In the genomic region with DNA sequence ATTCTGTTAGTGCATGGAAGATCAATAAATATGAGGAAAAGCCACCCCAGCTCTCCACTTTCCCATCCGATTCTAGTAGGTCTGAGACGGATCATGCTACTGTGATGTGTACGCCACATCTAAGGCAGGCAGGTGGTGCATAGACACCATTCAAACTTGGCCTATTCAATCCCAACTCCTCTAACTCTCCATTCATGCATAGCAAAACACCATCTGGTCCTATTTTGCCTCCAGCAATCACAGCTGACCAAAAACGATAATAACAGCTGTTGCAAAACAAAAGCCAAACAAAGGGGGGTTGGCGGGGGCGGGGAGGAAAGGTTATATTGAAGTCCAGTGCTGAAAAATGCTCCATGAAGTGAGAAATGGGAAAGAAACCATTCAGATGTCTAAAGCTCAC, we compare ENCODE assay signal across 15 cellular contexts.
DNase-seq lines count a peak whose midpoint lies in the region; ATAC-seq and TF ChIP-seq lines count a peak whose summit lies in the region.
"Had no signal": no experiment of that assay in that cellular context is flagged by ENCODE, and none has a peak within 500 bp of the region (broad histone marks: within the 10 kb centered on the region; RNA-seq: fewer than 3 reads in every experiment).

No MANE protein-coding gene starts in this region.

- H3K4me1 ChIP-seq in GM23338 (ENCODE audit: insufficient read depth): peaks cover 18% of the 10 kb centered on the region
- peaks cover 7 to 16% of the 10 kb centered on the region in 2 donors for H3K4me1 ChIP-seq in neuronal stem cell (ENCODE audit: control insufficient read depth in 2 of 2, insufficient read depth in 1 of 2, low read depth in 1 of 2, low read length in 2 of 2)
- H3K4me1 ChIP-seq: transverse colon had no signal

- H3K79me2 ChIP-seq in GM23338 (replicated peaks; ENCODE audit: insufficient read depth): no peaks in the 10 kb centered on the region

- no peaks in the 10 kb centered on the region for H3K9me2 ChIP-seq in GM23338 (ENCODE audit: insufficient read depth)

- H3K4me3 Mint-ChIP-seq in GM23338: no peak overlapping the region
- no peak overlapping the region for H3K4me3 Mint-ChIP-seq in type B pancreatic cell
- H3K4me3 Mint-ChIP-seq: HFFc6, mesothelial cell of epicardium had no signal

- no peak overlapping the region for H3K4me2 ChIP-seq in GM23338
- H3K4me2 ChIP-seq in neuronal stem cell (ENCODE audit: insufficient read depth, low read length, poor library complexity, severe bottlenecking): peak overlapping the region; percentile 14

- WGBS in neuronal stem cell (ENCODE audit: extremely low coverage in 2 of 2, insufficient read length in 2 of 2, insufficient replicate concordance in 1 of 2), 2 donors: no CpG with 5 or more reads among the region's 6 CpGs

- ATAC-seq in GM23338 (peak; percentile 50; the same call in 2 of the 3 replicates), GM19463 (IDR thresholded peaks at IDR 0.05; ENCODE audit: unreplicated experiment) (no peak), GM18502 (IDR thresholded peaks at IDR 0.05; ENCODE audit: poor library complexity, unreplicated experiment) (no peak), HG03280 (IDR thresholded peaks at IDR 0.05; ENCODE audit: unreplicated experiment) (no peak)
- ATAC-seq: right cardiac atrium had no signal

- H3K36me3 Mint-ChIP-seq in GM23338 (ENCODE audit: low read depth): peaks cover 23% of the 10 kb centered on the region
- peaks cover 15% of the 10 kb centered on the region for H3K36me3 Mint-ChIP-seq in type B pancreatic cell
- H3K36me3 Mint-ChIP-seq: mesothelial cell of epicardium had no signal

- H3K36me3 ChIP-seq in GM23338 (ENCODE audit: insufficient read depth) (peaks cover 5% of the 10 kb centered on the region), WERI-Rb-1 (peaks cover 8% of the 10 kb centered on the region), neuronal stem cell (replicated peaks in 1 of 2; ENCODE audit: control insufficient read depth in 2 of 2, insufficient read depth in 2 of 2, low read length in 2 of 2) (peaks cover 14 to 38% of the 10 kb centered on the region in 2 donors)
- H3K36me3 ChIP-seq: transverse colon had no signal

- no peak overlapping the region for H2AK5ac ChIP-seq in neuronal stem cell (ENCODE audit: low read depth, low read length)

- no peak overlapping the region for H2BK5ac ChIP-seq in neuronal stem cell (ENCODE audit: low read length)

- H3K9ac ChIP-seq in neuronal stem cell (ENCODE audit: low read depth, low read length, poor library complexity): no peak overlapping the region

- DNase-seq in GM23338 (ENCODE audit: low spot score) (no peak), NCI-H2171 treated with DMSO at 0.1 percent for 48 hours (lab: John Stamatoyannopoulos, UW) (peak; percentile 97), WERI-Rb-1 (peak; percentile 70), neuronal stem cell (ENCODE audit: low spot score) (peak; percentile 14), type B pancreatic cell (ENCODE audit: extremely low spot score, unreplicated experiment) (no peak)
- DNase-seq: activated T-cell treated with anti-CD3 and anti-CD28 coated beads, Interleukin-2, amount 50 U/mL, for 1 hour; HFFc6; Karpas-422; right cardiac atrium; transverse colon had no signal

- no peak overlapping the region for H4K8ac ChIP-seq in neuronal stem cell (ENCODE audit: low read depth, low read length)

- H3K79me1 ChIP-seq in neuronal stem cell (ENCODE audit: low read depth, low read length): peaks cover 3% of the 10 kb centered on the region

- H3K4me1 Mint-ChIP-seq in GM23338 (peaks cover 14% of the 10 kb centered on the region), type B pancreatic cell (ENCODE audit: unreplicated experiment) (peaks cover 6% of the 10 kb centered on the region)

- no peak overlapping the region for H2BK15ac ChIP-seq in neuronal stem cell (ENCODE audit: low read length)

- no peaks in the 10 kb centered on the region for H4K20me1 ChIP-seq in GM23338 (replicated peaks; ENCODE audit: insufficient read depth)

- H3K27ac ChIP-seq in GM23338 (ENCODE audit: low read depth): no peak overlapping the region
- H3K27ac ChIP-seq in WERI-Rb-1: peak overlapping the region; percentile 82
- H3K27ac ChIP-seq in neuronal stem cell (replicated peaks; ENCODE audit: low read length): no peak overlapping the region
- H3K27ac ChIP-seq: transverse colon, VCaP had no signal

- no peak overlapping the region for H3K23ac ChIP-seq in neuronal stem cell (ENCODE audit: low read depth, low read length, poor library complexity)

- H2AFZ ChIP-seq in GM23338: no peak overlapping the region
- no peak overlapping the region for H2AFZ ChIP-seq in neuronal stem cell (ENCODE audit: low read length)

- H3K27ac Mint-ChIP-seq in GM23338 (peak overlapping the region; percentile 77; the same call in 1 of the 2 replicates), type B pancreatic cell (no peak overlapping the region)
- H3K27ac Mint-ChIP-seq: HFFc6, mesothelial cell of epicardium had no signal

- no peak overlapping the region for H3K18ac ChIP-seq in neuronal stem cell (ENCODE audit: low read length)

- no peak overlapping the region for H2BK12ac ChIP-seq in neuronal stem cell (ENCODE audit: low read length)

- H3K9me3 Mint-ChIP-seq in GM23338 (peaks cover 8% of the 10 kb centered on the region; the same call in 2 of the 3 replicates), type B pancreatic cell (no peaks in the 10 kb centered on the region)

- H3F3A ChIP-seq in GM23338 (replicated peaks; ENCODE audit: low read depth): no peaks in the 10 kb centered on the region

- TF ChIP-seq CTCF in GM23338 (conservative IDR thresholded peaks at IDR 0.05; ENCODE audit: low read depth in 2 of 2) (peak in 1 of 2 experiments; percentile 28; a peak in 1 of 4 replicates), WERI-Rb-1 (IDR thresholded peaks at IDR 0.05; ENCODE audit: low read depth, low read length) (peak; percentile 32; the same call in 1 of the 2 replicates), type B pancreatic cell (conservative IDR thresholded peaks at IDR 0.05) (no peak)

- H3K4me3 ChIP-seq in GM23338: no peak overlapping the region
- H3K4me3 ChIP-seq in WERI-Rb-1 (ENCODE audit: low read depth, low read length): no peak overlapping the region
- H3K4me3 ChIP-seq in neuronal stem cell (ENCODE audit: low read length in 2 of 2): no peak overlapping the region
- H3K4me3 ChIP-seq: transverse colon had no signal

- no peak overlapping the region for H3K14ac ChIP-seq in neuronal stem cell (ENCODE audit: low read length)

- no peak overlapping the region for H2BK120ac ChIP-seq in neuronal stem cell (ENCODE audit: low read depth, low read length)

- no peak overlapping the region for H4K91ac ChIP-seq in neuronal stem cell (ENCODE audit: low read depth, low read length, poor library complexity)

- H3K4ac ChIP-seq in neuronal stem cell (ENCODE audit: low read length): no peak overlapping the region

- H3K27me3 ChIP-seq in GM23338 (ENCODE audit: insufficient read depth): no peaks in the 10 kb centered on the region
- H3K27me3 ChIP-seq in WERI-Rb-1 (ENCODE audit: insufficient read depth, low read depth, severe bottlenecking): no peaks in the 10 kb centered on the region
- H3K27me3 ChIP-seq in neuronal stem cell (ENCODE audit: control insufficient read depth in 3 of 3, insufficient read depth in 3 of 3, low read depth in 1 of 3, low read length in 3 of 3): no peaks in the 10 kb centered on the region
- H3K27me3 ChIP-seq: transverse colon had no signal

- H3K9me3 ChIP-seq in WERI-Rb-1 (ENCODE audit: severe bottlenecking): no peaks in the 10 kb centered on the region
- peaks cover 4 to 5% of the 10 kb centered on the region in 2 donors for H3K9me3 ChIP-seq in neuronal stem cell (replicated peaks in 1 of 2; ENCODE audit: control insufficient read depth in 2 of 2, insufficient read depth in 1 of 2, low read depth in 1 of 2, low read length in 2 of 2)
- H3K9me3 ChIP-seq: transverse colon had no signal

- H3K27me3 Mint-ChIP-seq in GM23338 (ENCODE audit: insufficient read depth, low read depth, poor library complexity): no peaks in the 10 kb centered on the region
- peaks cover 46% of the 10 kb centered on the region for H3K27me3 Mint-ChIP-seq in type B pancreatic cell

TF ChIP-seq in GM23338, 12 proteins besides CTCF, POLR2A, EP300 and RAD21 (continues in another document):
- TF ChIP-seq EZH2 (IDR thresholded peaks at IDR 0.05; ENCODE audit: low read depth, unreplicated experiment) (no peak), POLR2AphosphoS5 (IDR thresholded peaks at IDR 0.05; ENCODE audit: low read depth) (no peak), ZNF114 (CRISPR knock-in tag; IDR thresholded peaks at IDR 0.05) (no peak), ZNF331 (CRISPR knock-in tag; IDR thresholded peaks at IDR 0.05; ENCODE audit: low read depth) (no peak), STAT1 (IDR thresholded peaks at IDR 0.05; ENCODE audit: unreplicated experiment) (no peak), JUNB (IDR thresholded peaks at IDR 0.05; ENCODE audit: unreplicated experiment) (no peak), CREB1 (CRISPR knock-in tag; IDR thresholded peaks at IDR 0.05; ENCODE audit: low read depth) (no peak), EZH2phosphoT487 (IDR thresholded peaks at IDR 0.05; ENCODE audit: unreplicated experiment) (no peak)
- TF ChIP-seq, protein P1, sequence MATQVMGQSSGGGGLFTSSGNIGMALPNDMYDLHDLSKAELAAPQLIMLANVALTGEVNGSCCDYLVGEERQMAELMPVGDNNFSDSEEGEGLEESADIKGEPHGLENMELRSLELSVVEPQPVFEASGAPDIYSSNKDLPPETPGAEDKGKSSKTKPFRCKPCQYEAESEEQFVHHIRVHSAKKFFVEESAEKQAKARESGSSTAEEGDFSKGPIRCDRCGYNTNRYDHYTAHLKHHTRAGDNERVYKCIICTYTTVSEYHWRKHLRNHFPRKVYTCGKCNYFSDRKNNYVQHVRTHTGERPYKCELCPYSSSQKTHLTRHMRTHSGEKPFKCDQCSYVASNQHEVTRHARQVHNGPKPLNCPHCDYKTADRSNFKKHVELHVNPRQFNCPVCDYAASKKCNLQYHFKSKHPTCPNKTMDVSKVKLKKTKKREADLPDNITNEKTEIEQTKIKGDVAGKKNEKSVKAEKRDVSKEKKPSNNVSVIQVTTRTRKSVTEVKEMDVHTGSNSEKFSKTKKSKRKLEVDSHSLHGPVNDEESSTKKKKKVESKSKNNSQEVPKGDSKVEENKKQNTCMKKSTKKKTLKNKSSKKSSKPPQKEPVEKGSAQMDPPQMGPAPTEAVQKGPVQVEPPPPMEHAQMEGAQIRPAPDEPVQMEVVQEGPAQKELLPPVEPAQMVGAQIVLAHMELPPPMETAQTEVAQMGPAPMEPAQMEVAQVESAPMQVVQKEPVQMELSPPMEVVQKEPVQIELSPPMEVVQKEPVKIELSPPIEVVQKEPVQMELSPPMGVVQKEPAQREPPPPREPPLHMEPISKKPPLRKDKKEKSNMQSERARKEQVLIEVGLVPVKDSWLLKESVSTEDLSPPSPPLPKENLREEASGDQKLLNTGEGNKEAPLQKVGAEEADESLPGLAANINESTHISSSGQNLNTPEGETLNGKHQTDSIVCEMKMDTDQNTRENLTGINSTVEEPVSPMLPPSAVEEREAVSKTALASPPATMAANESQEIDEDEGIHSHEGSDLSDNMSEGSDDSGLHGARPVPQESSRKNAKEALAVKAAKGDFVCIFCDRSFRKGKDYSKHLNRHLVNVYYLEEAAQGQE (IDR thresholded peaks at IDR 0.05; ENCODE audit: unreplicated experiment): no peak

Comparison
In these comparisons a context has a peak if more than half of its experiments do, and no peak if none do; other contexts are left out.
1. DNase-seq: peak in NCI-H2171 treated with DMSO at 0.1 percent for 48 hours (single experiment), WERI-Rb-1 (single experiment) and neuronal stem cell (single experiment); none in GM23338 (single experiment) and type B pancreatic cell (single experiment).